Comparison of ENCODE assay signal across 8 cellular contexts in genomic region chr3:133895208-133896001, GRCh38. TPM values are rescaled to one million over a fixed set of nuclear protein-coding genes. Genes with fewer than 3 reads are reported as not detected.
DNase-seq lines count a peak whose midpoint lies in the region; ATAC-seq, FAIRE-seq and TF ChIP-seq lines count a peak whose summit lies in the region.

Gene RAB6B, minus strand, starts transcription at chr3:133895882. Its CDS starts 416 bp downstream, at chr3:133895466.

- no peaks in the 10 kb centered on the region for H4K20me1 ChIP-seq in GM23248 (ENCODE audit: insufficient read depth)

- DNase-seq in C1 segment of cervical spinal cord (lab: John Stamatoyannopoulos, UW) (peak in 9 of 14 donors; percentile 51 to 81 (median 68)), GM23248 (peak; percentile 81), NT2/D1 (ENCODE audit: low read depth, low spot score) (no peak), chondrocyte (ENCODE audit: low spot score) (no peak), kidney (peak; percentile 78), small intestine (no peak)
- no peak for DNase-seq in stimulated activated CD4-positive, alpha-beta T cell treated with anti-CD3 and anti-CD28 coated beads, Interleukin-4, amount 100 ng/mL, for 24 hours

- peak within 1 kb of the TSS; percentile 85 for H3K4me3 Mint-ChIP-seq in chondrocyte (ENCODE audit: unreplicated experiment)

- no peak for FAIRE-seq in kidney (lab: Jason Lieb, UNC)
- no peak for FAIRE-seq in small intestine (lab: Jason Lieb, UNC)

- peak within 1 kb of the TSS; percentile 97 for H2AFZ ChIP-seq in GM23248

- H3K79me2 ChIP-seq in GM23248 (ENCODE audit: insufficient read depth): no peaks in the 10 kb centered on the region

- TF ChIP-seq CTCF in chondrocyte (IDR thresholded peaks at IDR 0.05) (no peak), kidney (IDR thresholded peaks at IDR 0.05; ENCODE audit: borderline replicate concordance, extremely low read depth, insufficient read depth) (no peak)

- in situ Hi-C loops in GM23248 (cut with MboI): no loop called here

- no peaks in the 10 kb centered on the region for H3K9me3 ChIP-seq in GM23248 (ENCODE audit: low read depth)
- no peaks in the 10 kb centered on the region for H3K9me3 ChIP-seq in NT2/D1 (ENCODE audit: insufficient read depth, low read length)
- no peaks in the 10 kb centered on the region for H3K9me3 ChIP-seq in kidney (ENCODE audit: control insufficient read depth in 1 of 2, low read length in 2 of 2)
- H3K9me3 ChIP-seq in small intestine (ENCODE audit: control insufficient read depth, low read depth): no peaks in the 10 kb centered on the region

- peak within 1 kb of the TSS; percentile 49 for H3K27ac Mint-ChIP-seq in chondrocyte (ENCODE audit: unreplicated experiment)

- peak within 1 kb of the TSS; percentile 95 for H3K4me2 ChIP-seq in GM23248 (ENCODE audit: unreplicated experiment)

- intact Hi-C loops in kidney (cut with DNase I): no loop called here

- WGBS in GM23248 (ENCODE audit: low coverage in 1 of 2, low lambda C conversion rate in 2 of 2, missing lambda C conversion rate in 2 of 2), 2 experiments: 2% methylated on average over 59 of the region's 80 CpGs; no CpG with 5 or more reads in 1 of the 2 experiments
- 0 to 1% (median 0%) methylated on average over 35 to 80 of the region's 80 CpGs for WGBS in small intestine, 3 donors

- ATAC-seq in HG03469 (IDR thresholded peaks at IDR 0.05; ENCODE audit: unreplicated experiment): no peak

- no peaks in the 10 kb centered on the region for H3K9me3 Mint-ChIP-seq in chondrocyte (ENCODE audit: low read depth)

- H3K27me3 Mint-ChIP-seq in chondrocyte (ENCODE audit: low read depth): peaks cover 8% of the 10 kb centered on the region

- H3K4me1 Mint-ChIP-seq in chondrocyte (ENCODE audit: low read depth): peaks cover 9% of the 10 kb centered on the region

- H3K36me3 Mint-ChIP-seq in chondrocyte (ENCODE audit: low read depth): no peaks in the 10 kb centered on the region

- H3K36me3 ChIP-seq in GM23248 (ENCODE audit: low read depth) (no peaks in the 10 kb centered on the region), NT2/D1 (ENCODE audit: insufficient read depth, insufficient read length, low read length) (no peaks in the 10 kb centered on the region), kidney (ENCODE audit: control insufficient read depth in 1 of 2, insufficient read depth in 2 of 2, low read length in 2 of 2) (no peaks in the 10 kb centered on the region), small intestine (ENCODE audit: control insufficient read depth in 2 of 2, insufficient read depth in 2 of 2, low read length in 2 of 2) (no peaks in the 10 kb centered on the region)

- no peaks in the 10 kb centered on the region for H3F3A ChIP-seq in GM23248 (ENCODE audit: insufficient read depth)

- H3K4me1 ChIP-seq in GM23248 (ENCODE audit: insufficient read depth) (no peaks in the 10 kb centered on the region), NT2/D1 (ENCODE audit: insufficient read depth, insufficient read length) (peaks cover 17% of the 10 kb centered on the region), kidney (ENCODE audit: control insufficient read depth in 1 of 2, insufficient read depth in 1 of 2, low read depth in 1 of 2, low read length in 2 of 2) (peaks cover 0 to 10% of the 10 kb centered on the region in 2 donors), small intestine (ENCODE audit: control insufficient read depth in 2 of 2, insufficient read depth in 1 of 2, low read depth in 1 of 2, low read length in 1 of 2) (no peaks in the 10 kb centered on the region)

- H3K9me2 ChIP-seq in GM23248 (ENCODE audit: insufficient read depth): no peaks in the 10 kb centered on the region

- H3K4me3 ChIP-seq in GM23248 (peak within 1 kb of the TSS; percentile 91), NT2/D1 (ENCODE audit: insufficient read length, low read depth) (peak within 1 kb of the TSS; percentile 53), kidney (ENCODE audit: low read length in 2 of 2) (peak within 1 kb of the TSS; percentile 46 to 70), small intestine (ENCODE audit: low read depth in 1 of 2, low read length in 2 of 2) (peak within 1 kb of the TSS; percentile 32 to 49)

- peaks cover 15% of the 10 kb centered on the region; the same call in 1 of the 2 replicates for H3K27me3 ChIP-seq in GM23248 (replicated peaks; ENCODE audit: insufficient read depth)
- H3K27me3 ChIP-seq in NT2/D1 (ENCODE audit: insufficient read depth, insufficient read length): peaks cover 35% of the 10 kb centered on the region
- peaks cover 3% of the 10 kb centered on the region in 2 donors for H3K27me3 ChIP-seq in small intestine (ENCODE audit: control insufficient read depth in 2 of 2, insufficient read depth in 2 of 2, low read length in 2 of 2)

- H3K27ac ChIP-seq in GM23248 (no peak within 1 kb of the TSS), kidney (ENCODE audit: low read depth in 2 of 2, low read length in 2 of 2) (no peak within 1 kb of the TSS), small intestine (ENCODE audit: low read depth in 1 of 2, low read length in 1 of 2) (no peak within 1 kb of the TSS)

- H3K9ac ChIP-seq in GM23248 (peak within 1 kb of the TSS; percentile 65), NT2/D1 (ENCODE audit: insufficient read length, low read depth) (peak within 1 kb of the TSS; percentile 86), kidney (ENCODE audit: low read length in 2 of 2) (peak within 1 kb of the TSS; percentile 5 to 75)

RNA-seq across cellular contexts. Expression of gene RAB6B, which starts in this region (rescaled TPM):
- 0.38 and 0.76 TPM in 2 replicates for total RNA-seq in GM23248 (2014; rRNA removed; shearing (Covaris generic))
- polyA plus RNA-seq in GM23248 (2016; fragmentation: Nextera tagmentation; extraction: Ambion mirVana) (0.59 and 0.67 TPM in 2 replicates), kidney (ENCODE audit: insufficient read depth, low read depth, low replicate concordance) (6.6 TPM), small intestine (1 to 10 TPM in 1 of 3 donors, under 1 TPM in 1, not detected in 1; 0.27 to 7.5 TPM)
- total RNA-seq in chondrocyte (16.2 to 29.6 TPM (median 25.7 TPM) in 3 replicates), kidney (17.7 TPM)

Comparison
In these comparisons a context has a peak if more than half of its experiments do, and no peak if none do; other contexts are left out.
1. Peak in DNase-seq, H3K4me3 ChIP-seq, H3K9ac ChIP-seq and H3K4me2 ChIP-seq in GM23248; RNA of the gene not detected or under 1 TPM.
2. DNase-seq: peak in C1 segment of cervical spinal cord (9 of 14) and kidney (single experiment); none in NT2/D1 (single experiment), chondrocyte (single experiment), small intestine (single experiment) and stimulated activated CD4-positive, alpha-beta T cell treated with anti-CD3 and anti-CD28 coated beads, Interleukin-4, amount 100 ng/mL, for 24 hours (single experiment).
3. H3K4me3 ChIP-seq: peak in every context shown above with its lines; median percentile 91 in GM23248; 58 in kidney; 53 in NT2/D1; 40 in small intestine.
4. Peak in every context shown above with its lines, with median percentiles within 50 percentile points of each other: H3K9ac ChIP-seq.